ENCODE assay signal across 21 cellular contexts in the genomic region with DNA sequence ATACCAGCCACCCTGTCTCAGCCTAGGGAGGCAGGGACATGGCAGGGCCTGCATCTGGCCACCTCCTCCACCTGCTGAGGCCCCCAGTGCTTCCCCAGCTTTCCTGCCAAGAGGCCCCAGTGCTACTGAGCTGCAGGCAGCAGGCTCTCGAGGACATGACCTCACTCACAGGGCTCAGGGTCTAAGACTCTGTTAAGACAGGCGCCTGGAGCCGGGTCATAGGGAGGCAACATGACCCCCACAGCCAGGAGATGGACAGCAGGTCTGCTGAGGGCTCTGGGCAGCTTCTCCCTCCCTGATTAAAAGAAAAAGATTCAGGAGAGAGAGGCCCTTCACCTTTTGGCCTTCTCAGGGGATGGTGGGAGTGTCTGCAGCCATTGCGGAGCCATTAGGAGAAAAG. TPM values are rescaled to one million over a fixed set of nuclear protein-coding genes. Genes with fewer than 3 reads are reported as not detected.
DNase-seq lines count a peak whose midpoint lies in the region; ATAC-seq, FAIRE-seq and TF ChIP-seq lines count a peak whose summit lies in the region.
"Had no signal": no experiment of that assay in that cellular context is flagged by ENCODE, and none has a peak within 500 bp of the region (broad histone marks: within the 10 kb centered on the region; RNA-seq: fewer than 3 reads in every experiment).

No MANE protein-coding gene starts in this region.

- H3K4me1 ChIP-seq in BLaER1, result peaks cover 49% of the 10 kb centered on the region
- H3K4me1 ChIP-seq in mesenchymal stem cell (ENCODE audit: control insufficient read depth, insufficient read depth, low read depth, low read length), result peaks cover 3% of the 10 kb centered on the region

- H3K27me3 Mint-ChIP-seq in CD4-positive, alpha-beta T cell, result no peaks in the 10 kb centered on the region
- peaks cover 11% of the 10 kb centered on the region for H3K27me3 Mint-ChIP-seq in glutamatergic neuron (ENCODE audit: unreplicated experiment)
- H3K27me3 Mint-ChIP-seq: CD4-positive, CD25-positive, alpha-beta regulatory T cell had no signal

- POLR2A ChIA-PET in CD4-positive, alpha-beta T cell (lab: Charles Lee), result interaction anchor here (0.7 to 1.8 kb wide), 5 partner anchors 9 to 298 kb away, joined by 3 to 4 read pairs (median 3); a partner anchor contains a TSS

- H4K20me1 ChIP-seq in BLaER1, result no peaks in the 10 kb centered on the region

- H3K9me3 ChIP-seq in BLaER1 (no peaks in the 10 kb centered on the region), WERI-Rb-1 (ENCODE audit: severe bottlenecking) (peaks cover 2% of the 10 kb centered on the region), mesenchymal stem cell (ENCODE audit: control insufficient read depth, low read length) (no peaks in the 10 kb centered on the region)
- no peaks in the 10 kb centered on the region for H3K9me3 ChIP-seq in CD4-positive, alpha-beta T cell (ENCODE audit: control insufficient read depth, low read length)
- H3K9me3 ChIP-seq: SJCRH30 had no signal

- H3K36me3 Mint-ChIP-seq in CD4-positive, alpha-beta T cell (ENCODE audit: low read depth), result peaks cover 5% of the 10 kb centered on the region
- peaks cover 8% of the 10 kb centered on the region for H3K36me3 Mint-ChIP-seq in glutamatergic neuron (ENCODE audit: unreplicated experiment)

- TF ChIP-seq CTCF in CD4-positive, alpha-beta T cell (IDR thresholded peaks at IDR 0.05), result no peak
- TF ChIP-seq CTCF in WERI-Rb-1 (IDR thresholded peaks at IDR 0.05; ENCODE audit: low read depth, low read length) (no peak), glutamatergic neuron (IDR thresholded peaks at IDR 0.05; ENCODE audit: partially characterized antibody, unreplicated experiment) (no peak), D721Med (IDR thresholded peaks at IDR 0.05; ENCODE audit: insufficient read depth, missing control alignments) (no peak)

- no peak for DNase-seq in CD4-positive, alpha-beta T cell
- DNase-seq in WERI-Rb-1, result peak; percentile 95
- DNase-seq in mesenchymal stem cell, result no peak
- no peak for DNase-seq in glutamatergic neuron
- no peak for DNase-seq in D721Med (ENCODE audit: insufficient read length, low spot score)
- DNase-seq in DMS114 treated with DMSO at 0.1 percent for 48 hours (lab: John Stamatoyannopoulos, UW; ENCODE audit: unreplicated experiment), result no peak
- DNase-seq: ACHN; AML-193; CD4-positive, CD25-positive, alpha-beta regulatory T cell; DMS79 treated with DMSO at 0.1 percent for 48 hours; GDM1; GM23248; KBM-7; NCI-H1417 treated with DMSO at 0.1 percent for 48 hours; NCI-H1930; NCI-H446; PC-3; SJCRH30 had no signal

- peaks cover 3% of the 10 kb centered on the region for H3K79me1 ChIP-seq in mesenchymal stem cell (replicated peaks; ENCODE audit: low read length, poor library complexity, severe bottlenecking)

- no peak overlapping the region for H3K14ac ChIP-seq in mesenchymal stem cell (ENCODE audit: low read length in 2 of 2)

- no peak overlapping the region for H2AK5ac ChIP-seq in mesenchymal stem cell (ENCODE audit: low read length, severe bottlenecking)

- peak overlapping the region; percentile 65 for H2BK15ac ChIP-seq in mesenchymal stem cell (ENCODE audit: low read depth, poor library complexity, severe bottlenecking)

- H3K9ac ChIP-seq in BLaER1 (no peak overlapping the region), mesenchymal stem cell (ENCODE audit: low read length) (no peak overlapping the region)
- H3K9ac ChIP-seq: GM23248 had no signal

- H4K8ac ChIP-seq in mesenchymal stem cell (ENCODE audit: low read length), result peak overlapping the region; percentile 72

- peak overlapping the region; percentile 8 for H2BK120ac ChIP-seq in mesenchymal stem cell (ENCODE audit: low read depth, low read length)

- CTCF ChIA-PET in CD4-positive, alpha-beta T cell (lab: Charles Lee), result interaction anchor here (0.5 to 1.3 kb wide), 2 partner anchors 15 to 33 kb away, joined by 3 to 4 read pairs; no protein-coding TSS in a partner anchor

- H3K36me3 ChIP-seq in BLaER1 (no peaks in the 10 kb centered on the region), WERI-Rb-1 (peaks cover 16% of the 10 kb centered on the region), mesenchymal stem cell (ENCODE audit: control insufficient read depth in 1 of 2, insufficient read depth in 2 of 2, low read depth in 1 of 2, low read length in 2 of 2) (peaks cover 5 to 39% of the 10 kb centered on the region in 2 experiments)
- H3K36me3 ChIP-seq: SJCRH30 had no signal

- no peak overlapping the region for H2AFZ ChIP-seq in mesenchymal stem cell (ENCODE audit: low read depth, low read length)
- H2AFZ ChIP-seq: GM23248 had no signal

- WGBS in mesenchymal stem cell, result 45% methylated on average over 4 of the region's 4 CpGs

- intact Hi-C loops in CD4-positive, alpha-beta T cell (cut with DNase I, micrococcal nuclease), result loop anchor here (10.0 kb wide), 2 partner anchors 86 to 156 kb away; a partner anchor contains a TSS

- H3K27ac ChIP-seq in BLaER1 (peak overlapping the region; percentile 66), WERI-Rb-1 (peak overlapping the region; percentile 78), mesenchymal stem cell (ENCODE audit: low read length, poor library complexity, severe bottlenecking) (no peak overlapping the region)
- H3K27ac ChIP-seq in CD4-positive, alpha-beta T cell (ENCODE audit: low read depth, low read length), result no peak overlapping the region
- H3K27ac ChIP-seq: GM23248, SJCRH30 had no signal

- peak overlapping the region in 1 of 2 experiments; percentile 22 for H3K4ac ChIP-seq in mesenchymal stem cell (ENCODE audit: low read depth in 1 of 2, low read length in 2 of 2)

- H3K4me1 Mint-ChIP-seq in CD4-positive, alpha-beta T cell (ENCODE audit: low read depth), result peaks cover 72% of the 10 kb centered on the region
- H3K4me1 Mint-ChIP-seq in glutamatergic neuron (ENCODE audit: low read depth, unreplicated experiment), result peaks cover 7% of the 10 kb centered on the region

- no peak overlapping the region for H2BK5ac ChIP-seq in mesenchymal stem cell (ENCODE audit: low read depth, low read length, poor library complexity, severe bottlenecking)

- H3K9me3 Mint-ChIP-seq in CD4-positive, alpha-beta T cell, result no peaks in the 10 kb centered on the region
- H3K9me3 Mint-ChIP-seq in glutamatergic neuron (ENCODE audit: unreplicated experiment), result peaks cover 6% of the 10 kb centered on the region
- H3K9me3 Mint-ChIP-seq: CD4-positive, CD25-positive, alpha-beta regulatory T cell had no signal

- no peak overlapping the region for H3K23ac ChIP-seq in mesenchymal stem cell (ENCODE audit: low read length in 2 of 2)

- H3K4me3 ChIP-seq in BLaER1 (no peak overlapping the region), WERI-Rb-1 (ENCODE audit: low read depth, low read length) (no peak overlapping the region), mesenchymal stem cell (ENCODE audit: insufficient read depth in 1 of 2, low read depth in 1 of 2, low read length in 2 of 2) (no peak overlapping the region)
- H3K4me3 ChIP-seq: GM12878, GM23248, SJCRH30 had no signal

- no peak overlapping the region for H3K4me3 Mint-ChIP-seq in CD4-positive, alpha-beta T cell
- no peak overlapping the region for H3K4me3 Mint-ChIP-seq in glutamatergic neuron (ENCODE audit: unreplicated experiment)
- H3K4me3 Mint-ChIP-seq: CD4-positive, CD25-positive, alpha-beta regulatory T cell had no signal

- H3K27me3 ChIP-seq in BLaER1 (no peaks in the 10 kb centered on the region), WERI-Rb-1 (ENCODE audit: insufficient read depth, low read depth, severe bottlenecking) (no peaks in the 10 kb centered on the region), mesenchymal stem cell (ENCODE audit: control insufficient read depth in 1 of 2, insufficient read depth in 1 of 2, low read length in 2 of 2) (no peaks in the 10 kb centered on the region)
- no peaks in the 10 kb centered on the region for H3K27me3 ChIP-seq in CD4-positive, alpha-beta T cell (ENCODE audit: control insufficient read depth, insufficient read depth, low read length)
- H3K27me3 ChIP-seq: SJCRH30 had no signal

- no peak for ATAC-seq in CD4-positive, alpha-beta T cell (ENCODE audit: poor library complexity)
- ATAC-seq: GM12878, HCT116, PC-3 had no signal

- H3K18ac ChIP-seq in mesenchymal stem cell (ENCODE audit: low read depth in 1 of 2, low read length in 2 of 2), result peak overlapping the region; percentile 51 to 63

- H2BK12ac ChIP-seq in mesenchymal stem cell (ENCODE audit: low read length in 2 of 2), result peak overlapping the region in 1 of 2 experiments; percentile 54

- H3K4me2 ChIP-seq in BLaER1, result peak overlapping the region; percentile 84
- no peak overlapping the region for H3K4me2 ChIP-seq in mesenchymal stem cell (ENCODE audit: low read length, poor library complexity, severe bottlenecking)

- peak overlapping the region; percentile 53 for H4K91ac ChIP-seq in mesenchymal stem cell (ENCODE audit: low read length)

- peak overlapping the region; percentile 97 for H3K27ac Mint-ChIP-seq in CD4-positive, alpha-beta T cell
- no peak overlapping the region for H3K27ac Mint-ChIP-seq in glutamatergic neuron (ENCODE audit: unreplicated experiment)

- FAIRE-seq in D721Med (lab: Jason Lieb, UNC), result no peak
- FAIRE-seq: GM12878 had no signal

RNA-seq across cellular contexts. Expression of a gene that starts 23.2 kb away (rescaled TPM):
- 100 to 1,000 TPM; 168 to 174 TPM for total RNA-seq in CD4-positive, alpha-beta T cell
- 121 TPM for polyA plus RNA-seq in mesenchymal stem cell (2013, experiment 1 of 2)
- 108 TPM for polyA plus RNA-seq in mesenchymal stem cell (2013, experiment 2 of 2)
- total RNA-seq in glutamatergic neuron (ENCODE audit: unreplicated experiment), result 439 TPM

RNA-seq across cellular contexts. Expression of a gene that starts 55.6 kb away (rescaled TPM):
- 100 to 1,000 TPM; 160 to 163 TPM for total RNA-seq in CD4-positive, alpha-beta T cell
- 23.0 TPM for polyA plus RNA-seq in mesenchymal stem cell (2013, experiment 1 of 2)
- polyA plus RNA-seq in mesenchymal stem cell (2013, experiment 2 of 2), result 20.9 TPM
- total RNA-seq in glutamatergic neuron (ENCODE audit: unreplicated experiment), result 122 TPM

Comparison
In these comparisons a context has a peak if more than half of its experiments do, and no peak if none do; other contexts are left out.
1. H3K27ac ChIP-seq: peak in BLaER1 (single experiment) and WERI-Rb-1 (single experiment); none in CD4-positive, alpha-beta T cell (single experiment) and mesenchymal stem cell (single experiment).